Comparison of ENCODE assay signal across 21 cellular contexts in genomic region chr2:199629301-199629700, GRCh38.
"Had no signal": no experiment of that assay in that cellular context is flagged by ENCODE, and none has a peak within 500 bp of the region (broad histone marks: within the 10 kb centered on the region; RNA-seq: fewer than 3 reads in every experiment).

No MANE protein-coding gene starts in this region.

- H3K4me1 ChIP-seq: SJSA1 had no signal

- H3K9me3 ChIP-seq: SJSA1 had no signal

- DNase-seq: MV-4-11, NCI-H1048, NCI-H1105, NCI-H1417, NCI-H1436 treated with DMSO at 0.1 percent for 48 hours, NCI-H1694, NCI-H187 treated with DMSO at 0.1 percent for 48 hours, NCI-H2029 treated with DMSO at 0.1 percent for 48 hours, NCI-H2171, NCI-H226, NCI-H446, NCI-H510A, NCI-H524 treated with DMSO at 0.1 percent for 48 hours, NCI-H774, Right ventricle myocardium superior, RPMI8226, SIG-M5 had no signal

- H3K27me3 ChIP-seq: SJSA1 had no signal

- H3K27ac ChIP-seq: HL-60, SJSA1, SK-N-MC had no signal

- ATAC-seq: K562 had no signal

- H3K4me3 ChIP-seq: K562, SJSA1, SK-N-MC had no signal

- H3K36me3 ChIP-seq: SJSA1 had no signal
